11 cellular contexts compared by ENCODE assay signal in the genomic region with DNA sequence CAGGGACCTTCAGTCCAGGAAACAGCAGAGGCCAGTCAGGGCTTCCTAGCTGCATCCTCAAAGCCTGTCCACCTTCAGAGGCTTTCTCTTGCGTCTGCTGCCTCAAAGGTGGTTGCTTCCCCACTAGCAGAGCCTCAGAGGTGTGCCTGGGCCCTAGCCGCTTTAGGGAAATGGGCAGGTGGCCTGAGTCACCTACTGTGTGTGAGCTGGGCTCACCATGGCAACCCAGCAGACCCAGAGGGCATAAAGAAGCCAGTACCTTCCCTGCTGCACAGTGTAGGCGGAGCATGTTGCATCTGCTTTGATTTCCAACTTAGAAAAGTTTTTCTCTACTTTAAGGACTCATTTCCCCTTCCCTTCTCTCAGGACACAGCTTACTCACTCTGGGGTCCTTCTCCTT. TPM values are rescaled to one million over a fixed set of nuclear protein-coding genes. Genes with fewer than 3 reads are reported as not detected.
A peak's percentile ranks its signal among the peaks of the same experiment; 100 is the strongest.
DNase-seq lines count a peak whose midpoint lies in the region; ATAC-seq and TF ChIP-seq lines count a peak whose summit lies in the region.
"Had no signal": no experiment of that assay in that cellular context is flagged by ENCODE, and none has a peak within 500 bp of the region (broad histone marks: within the 10 kb centered on the region; RNA-seq: fewer than 3 reads in every experiment).

No MANE protein-coding gene starts in this region.

- H3K27me3 ChIP-seq in endodermal cell (ENCODE audit: control insufficient read depth, insufficient read depth, low read length, poor library complexity, severe bottlenecking) = no peaks in the 10 kb centered on the region
- H3K27me3 ChIP-seq in ovary = no peaks in the 10 kb centered on the region

- TF ChIP-seq CTCF in RWPE1 (conservative IDR thresholded peaks at IDR 0.05; ENCODE audit: low read depth) (no peak), endodermal cell (conservative IDR thresholded peaks at IDR 0.05) (no peak), ovary (IDR thresholded peaks at IDR 0.05) (no peak)

- H3K27ac Mint-ChIP-seq in endodermal cell = peak overlapping the region; percentile 12
- peak overlapping the region; percentile 0 for H3K27ac Mint-ChIP-seq in stimulated activated memory B cell treated with anti-CD40 and anti-IgM and Interleukin-4, amounts not matched to agents 10 μg/mL and 1 μg/mL and 100 μg/mL, for 72 hours
- H3K27ac Mint-ChIP-seq: B cell had no signal

- no peak overlapping the region for H3K4me3 ChIP-seq in endodermal cell (ENCODE audit: low read length)
- no peak overlapping the region for H3K4me3 ChIP-seq in ovary

- H3K9me3 ChIP-seq in endodermal cell (ENCODE audit: control insufficient read depth, low read length) (no peaks in the 10 kb centered on the region), ovary (no peaks in the 10 kb centered on the region)

- H3K36me3 Mint-ChIP-seq in endodermal cell (ENCODE audit: low read depth) = peaks cover 7% of the 10 kb centered on the region
- peaks cover 7% of the 10 kb centered on the region for H3K36me3 Mint-ChIP-seq in stimulated activated memory B cell treated with anti-CD40 and anti-IgM and Interleukin-4, amounts not matched to agents 10 μg/mL and 1 μg/mL and 100 μg/mL, for 72 hours

- H3K27ac ChIP-seq in RWPE1 (peak overlapping the region; percentile 68), endodermal cell (ENCODE audit: low read depth, low read length) (no peak overlapping the region), ovary (no peak overlapping the region)

- intact Hi-C loops in ovary (cut with DNase I) = no loop called here

- no peak for TF ChIP-seq EP300 in ovary (IDR thresholded peaks at IDR 0.05)

- WGBS in endodermal cell (ENCODE audit: insufficient coverage in 1 of 2, insufficient read length in 1 of 2), 2 experiments = 92 to 93% methylated on average over 3 of the region's 3 CpGs
- 93 to 98% (median 94%) methylated on average over 3 of the region's 3 CpGs for WGBS in ovary, 3 donors

- no peak overlapping the region for H3K4me3 Mint-ChIP-seq in endodermal cell
- no peak overlapping the region for H3K4me3 Mint-ChIP-seq in stimulated activated memory B cell treated with anti-CD40 and anti-IgM and Interleukin-4, amounts not matched to agents 10 μg/mL and 1 μg/mL and 100 μg/mL, for 72 hours
- H3K4me3 Mint-ChIP-seq: B cell had no signal

- no peaks in the 10 kb centered on the region for H3K27me3 Mint-ChIP-seq in endodermal cell (ENCODE audit: insufficient read depth)
- H3K27me3 Mint-ChIP-seq in stimulated activated memory B cell treated with anti-CD40 and anti-IgM and Interleukin-4, amounts not matched to agents 10 μg/mL and 1 μg/mL and 100 μg/mL, for 72 hours = no peaks in the 10 kb centered on the region
- H3K27me3 Mint-ChIP-seq: B cell had no signal

- no peak overlapping the region for H3K9ac ChIP-seq in endodermal cell (ENCODE audit: extremely low read depth, low read length, poor library complexity, severe bottlenecking)

- peak; percentile 46 to 69 for ATAC-seq in activated CD4-positive, CD25-positive, alpha-beta regulatory T cell treated with anti-CD3 and anti-CD28 coated beads, Interleukin-2, amount 50 U/mL, for 24 hours
- peak; percentile 39 for ATAC-seq in stimulated activated memory B cell treated with anti-CD40 and anti-IgM and Interleukin-4, amounts not matched to agents 10 μg/mL and 1 μg/mL and 100 μg/mL, for 72 hours
- no peak for ATAC-seq in GM18858 (IDR thresholded peaks at IDR 0.05; ENCODE audit: unreplicated experiment)

- DNase-seq in activated CD4-positive, CD25-positive, alpha-beta regulatory T cell (lab: John Stamatoyannopoulos, UW) = no peak
- DNase-seq in RWPE1 (ENCODE audit: low spot score) (peak; percentile 91), endodermal cell (no peak), ovary (no peak), A172 (ENCODE audit: low spot score) (no peak)
- DNase-seq: dermis blood vessel endothelial cell, NCI-H2029 had no signal

- CTCF ChIA-PET in RWPE1 (lab: Yijun Ruan, JAX) = interaction anchor here (1.4 kb wide), 1 partner anchor 30 kb away, joined by 3 read pairs; no protein-coding TSS in a partner anchor

- H3K36me3 ChIP-seq in endodermal cell (ENCODE audit: control insufficient read depth, insufficient read depth, low read length) (peaks cover 12% of the 10 kb centered on the region), ovary (no peaks in the 10 kb centered on the region)

- peaks cover 21% of the 10 kb centered on the region for H3K4me1 Mint-ChIP-seq in endodermal cell
- peaks cover 42% of the 10 kb centered on the region for H3K4me1 Mint-ChIP-seq in stimulated activated memory B cell treated with anti-CD40 and anti-IgM and Interleukin-4, amounts not matched to agents 10 μg/mL and 1 μg/mL and 100 μg/mL, for 72 hours

- no peak for TF ChIP-seq POLR2A in ovary (IDR thresholded peaks at IDR 0.05)

- no peaks in the 10 kb centered on the region for H3K4me1 ChIP-seq in endodermal cell (ENCODE audit: control insufficient read depth, insufficient read depth, low read length)
- peaks cover 3% of the 10 kb centered on the region for H3K4me1 ChIP-seq in ovary (ENCODE audit: insufficient read depth)

- no peaks in the 10 kb centered on the region for H3K9me3 Mint-ChIP-seq in endodermal cell
- H3K9me3 Mint-ChIP-seq in stimulated activated memory B cell treated with anti-CD40 and anti-IgM and Interleukin-4, amounts not matched to agents 10 μg/mL and 1 μg/mL and 100 μg/mL, for 72 hours = no peaks in the 10 kb centered on the region

- POLR2A ChIA-PET in RWPE1 (lab: Yijun Ruan, JAX; ENCODE audit: low non-redundant PET) = no interaction called here

RNA-seq across cellular contexts. Expression of gene SLC9A1, which starts 12.5 kb away (rescaled TPM):
- 10 to 100 TPM; 25.9 to 34.7 TPM for total RNA-seq in endodermal cell
- 17.5 TPM for polyA plus RNA-seq in endodermal cell (2013, experiment 1 of 2)
- polyA plus RNA-seq in endodermal cell (2013, experiment 2 of 2) = 18.6 TPM
- 10 to 100 TPM in 5 of 7 donors, 1 to 10 TPM in 2; 8.6 to 33.7 (median 14.8) TPM for total RNA-seq in ovary
- polyA plus RNA-seq in ovary = 10 to 100 TPM; 10.6 to 22.0 TPM
- 2.3 and 5.2 TPM in 2 replicates for total RNA-seq in A172 (2014; rRNA removed; shearing (Covaris generic))
